ENCODE assay signal across 15 cellular contexts in genomic region chr10:113252650-113253560, GRCh38.
DNase-seq lines count a peak whose midpoint lies in the region; ATAC-seq and TF ChIP-seq lines count a peak whose summit lies in the region.
"Had no signal": no experiment of that assay in that cellular context is flagged by ENCODE, and none has a peak within 500 bp of the region (broad histone marks: within the 10 kb centered on the region; RNA-seq: fewer than 3 reads in every experiment).

No MANE protein-coding gene starts in this region.

- no peak for TF ChIP-seq CTCF in activated CD8-positive, alpha-beta T cell treated with anti-CD3 and anti-CD28 coated beads for 36 hours (IDR thresholded peaks at IDR 0.05)

- CTCF ChIA-PET in activated CD8-positive, alpha-beta T cell treated with anti-CD3 and anti-CD28 coated beads for 36 hours (lab: Charles Lee), result no interaction called here

- H3K9me3 Mint-ChIP-seq in activated CD8-positive, alpha-beta T cell treated with anti-CD3 and anti-CD28 coated beads for 36 hours, result no peaks in the 10 kb centered on the region
- H3K9me3 Mint-ChIP-seq: CD14-positive monocyte had no signal

- H3K4me1 Mint-ChIP-seq in activated CD8-positive, alpha-beta T cell treated with anti-CD3 and anti-CD28 coated beads for 36 hours (ENCODE audit: low read depth), result no peaks in the 10 kb centered on the region
- H3K4me1 Mint-ChIP-seq: CD14-positive monocyte had no signal

- no peak overlapping the region for H3K4me3 ChIP-seq in H7 (ENCODE audit: insufficient read depth, low read depth, low read length)

- ATAC-seq in activated CD8-positive, alpha-beta T cell treated with anti-CD3 and anti-CD28 coated beads for 36 hours, result no peak

- POLR2A ChIA-PET in activated CD8-positive, alpha-beta T cell treated with anti-CD3 and anti-CD28 coated beads for 36 hours (lab: Charles Lee), result no interaction called here

- no peaks in the 10 kb centered on the region for H3K27me3 Mint-ChIP-seq in activated CD8-positive, alpha-beta T cell treated with anti-CD3 and anti-CD28 coated beads for 36 hours

- intact Hi-C loops in activated CD8-positive, alpha-beta T cell treated with anti-CD3 and anti-CD28 coated beads for 36 hours (cut with micrococcal nuclease), result no loop called here

- no peak overlapping the region for H3K27ac Mint-ChIP-seq in activated CD8-positive, alpha-beta T cell treated with anti-CD3 and anti-CD28 coated beads for 36 hours
- H3K27ac Mint-ChIP-seq: CD14-positive monocyte had no signal

- no peaks in the 10 kb centered on the region for H3K27me3 ChIP-seq in H7 (ENCODE audit: control insufficient read depth, insufficient read depth, low read length)

- H3K4me3 Mint-ChIP-seq in activated CD8-positive, alpha-beta T cell treated with anti-CD3 and anti-CD28 coated beads for 36 hours, result no peak overlapping the region
- H3K4me3 Mint-ChIP-seq: CD14-positive monocyte had no signal

- DNase-seq in AG08395 (ENCODE audit: low spot score), result peak; percentile 38
- peak; percentile 32 for DNase-seq in H7
- DNase-seq in NCI-H748 treated with DMSO at 0.1 percent for 48 hours (lab: John Stamatoyannopoulos, UW), result peak; percentile 1
- peak; percentile 46 for DNase-seq in iPS-NIHi11 (ENCODE audit: low spot score)
- DNase-seq in activated CD8-positive, alpha-beta T cell treated with anti-CD3 and anti-CD28 coated beads for 36 hours, result no peak
- no peak for DNase-seq in ecto neural progenitor cell (ENCODE audit: low spot score)
- DNase-seq in stimulated activated CD4-positive, alpha-beta T cell treated with anti-CD3 and anti-CD28 coated beads, Interleukin-2, amount 100 ng/mL, for 48 hours, result no peak
- no peak for DNase-seq in OCI-M1 (lab: John Stamatoyannopoulos, UW)
- DNase-seq: Caco-2, DMS79, IMR-90, NCI-H1436, RPMI8226, SW 1271 had no signal

- H3K36me3 ChIP-seq in H7 (replicated peaks; ENCODE audit: control insufficient read depth, insufficient read depth, low read length), result no peaks in the 10 kb centered on the region

- H3K36me3 Mint-ChIP-seq in activated CD8-positive, alpha-beta T cell treated with anti-CD3 and anti-CD28 coated beads for 36 hours (ENCODE audit: low read depth), result no peaks in the 10 kb centered on the region
- H3K36me3 Mint-ChIP-seq: CD14-positive monocyte had no signal

Comparison
In these comparisons a context has a peak if more than half of its experiments do, and no peak if none do; other contexts are left out.
1. DNase-seq: peak in AG08395 (single experiment), H7 (single experiment), NCI-H748 treated with DMSO at 0.1 percent for 48 hours (single experiment) and iPS-NIHi11 (single experiment); none in activated CD8-positive, alpha-beta T cell treated with anti-CD3 and anti-CD28 coated beads for 36 hours (single experiment), ecto neural progenitor cell (single experiment), stimulated activated CD4-positive, alpha-beta T cell treated with anti-CD3 and anti-CD28 coated beads, Interleukin-2, amount 100 ng/mL, for 48 hours (0 of 2) and OCI-M1 (single experiment).